Comparison of ENCODE assay signal across 10 cellular contexts in genomic region chr6:142927904-142928303, GRCh38. TPM values are rescaled to one million over a fixed set of nuclear protein-coding genes. Genes with fewer than 3 reads are reported as not detected.
DNase-seq lines count a peak whose midpoint lies in the region; ATAC-seq and TF ChIP-seq lines count a peak whose summit lies in the region.
"Had no signal": no experiment of that assay in that cellular context is flagged by ENCODE, and none has a peak within 500 bp of the region (broad histone marks: within the 10 kb centered on the region; RNA-seq: fewer than 3 reads in every experiment).

No MANE protein-coding gene starts in this region.

- H3K36me3 ChIP-seq in SJSA1 = peaks cover 2% of the 10 kb centered on the region; the same call in 1 of the 2 replicates

- H3K4me3 ChIP-seq in SJSA1 (no peak overlapping the region), epithelial cell of proximal tubule (ENCODE audit: low read depth, low read length) (peak overlapping the region; percentile 70)
- H3K4me3 ChIP-seq: lung had no signal

- H3K27ac Mint-ChIP-seq in activated CD4-positive, alpha-beta T cell treated with anti-CD3 and anti-CD28 coated beads for 36 hours = peak overlapping the region; percentile 99
- peak overlapping the region; percentile 95 for H3K27ac Mint-ChIP-seq in stimulated activated effector memory CD8-positive, alpha-beta T cell treated with anti-CD3 and anti-CD28 coated beads, Interleukin-12 subunit alpha, Interleukin-12 subunit beta, amount 100 ng/mL, for 72 hours

- peak; percentile 32 for DNase-seq in activated CD4-positive, alpha-beta T cell treated with anti-CD3 and anti-CD28 coated beads for 36 hours
- no peak for DNase-seq in activated CD4-positive, alpha-beta T cell treated with anti-CD3 and anti-CD28 coated beads, Interleukin-2, amount 50 U/mL, for 48 hours
- peak in 1 of 2 experiments; percentile 18 for DNase-seq in SJSA1 (ENCODE audit: low read depth in 1 of 2, low spot score in 2 of 2)
- DNase-seq in epithelial cell of proximal tubule (ENCODE audit: low read depth) = no peak
- no peak for DNase-seq in stimulated activated effector memory CD8-positive, alpha-beta T cell treated with anti-CD3 and anti-CD28 coated beads, Interleukin-12 subunit alpha, Interleukin-12 subunit beta, amount 100 ng/mL, for 72 hours (ENCODE audit: low spot score in 2 of 2)
- no peak for DNase-seq in GM20000 (ENCODE audit: low spot score)
- DNase-seq in cortex of kidney (lab: John Stamatoyannopoulos, UW) = no peak

- peak overlapping the region; percentile 95; the same call in 1 of the 2 replicates for H3K27ac ChIP-seq in SJSA1
- H3K27ac ChIP-seq: SK-N-MC had no signal

- POLR2A ChIA-PET in activated CD4-positive, alpha-beta T cell treated with anti-CD3 and anti-CD28 coated beads for 36 hours (lab: Charles Lee) = interaction anchor here (0.6 to 2.3 kb wide), 6 partner anchors 15 to 76 kb away, joined by 3 to 10 read pairs (median 4); no protein-coding TSS in a partner anchor

- CTCF ChIA-PET in activated CD4-positive, alpha-beta T cell treated with anti-CD3 and anti-CD28 coated beads for 36 hours (lab: Charles Lee) = interaction anchor here (0.7 to 7.0 kb wide), 6 partner anchors 13 to 581 kb away, joined by 3 to 57 read pairs (median 3); no protein-coding TSS in a partner anchor

- H3K27me3 ChIP-seq in SJSA1 (replicated peaks) = no peaks in the 10 kb centered on the region

- H3K4me1 ChIP-seq in SJSA1 (replicated peaks) = peaks cover 24% of the 10 kb centered on the region

- no peaks in the 10 kb centered on the region for H3K9me3 Mint-ChIP-seq in activated CD4-positive, alpha-beta T cell treated with anti-CD3 and anti-CD28 coated beads for 36 hours (ENCODE audit: low read depth)
- no peaks in the 10 kb centered on the region for H3K9me3 Mint-ChIP-seq in stimulated activated effector memory CD8-positive, alpha-beta T cell treated with anti-CD3 and anti-CD28 coated beads, Interleukin-12 subunit alpha, Interleukin-12 subunit beta, amount 100 ng/mL, for 72 hours

- intact Hi-C loops in activated CD4-positive, alpha-beta T cell treated with anti-CD3 and anti-CD28 coated beads for 36 hours (cut with DNase I, micrococcal nuclease) = loop anchor here in 1 of 2 experiments (1.0 kb wide), 2 partner anchors 15 to 16 kb away; no protein-coding TSS in a partner anchor

- H3K36me3 Mint-ChIP-seq in activated CD4-positive, alpha-beta T cell treated with anti-CD3 and anti-CD28 coated beads for 36 hours (ENCODE audit: low read depth) = peaks cover 23% of the 10 kb centered on the region
- H3K36me3 Mint-ChIP-seq in stimulated activated effector memory CD8-positive, alpha-beta T cell treated with anti-CD3 and anti-CD28 coated beads, Interleukin-12 subunit alpha, Interleukin-12 subunit beta, amount 100 ng/mL, for 72 hours = peaks cover 34% of the 10 kb centered on the region

- peaks cover 68% of the 10 kb centered on the region for H3K4me1 Mint-ChIP-seq in activated CD4-positive, alpha-beta T cell treated with anti-CD3 and anti-CD28 coated beads for 36 hours
- H3K4me1 Mint-ChIP-seq in stimulated activated effector memory CD8-positive, alpha-beta T cell treated with anti-CD3 and anti-CD28 coated beads, Interleukin-12 subunit alpha, Interleukin-12 subunit beta, amount 100 ng/mL, for 72 hours = peaks cover 52% of the 10 kb centered on the region

- no peak for TF ChIP-seq CTCF in epithelial cell of proximal tubule (conservative IDR thresholded peaks at IDR 0.05; ENCODE audit: low read depth, low read length)
- TF ChIP-seq CTCF in GM20000 (IDR thresholded peaks at IDR 0.05; ENCODE audit: extremely low read depth, missing control alignments) = no peak

- no peaks in the 10 kb centered on the region for H3K9me3 ChIP-seq in SJSA1 (replicated peaks)

- peak overlapping the region; percentile 92 for H3K4me3 Mint-ChIP-seq in activated CD4-positive, alpha-beta T cell treated with anti-CD3 and anti-CD28 coated beads for 36 hours
- H3K4me3 Mint-ChIP-seq in stimulated activated effector memory CD8-positive, alpha-beta T cell treated with anti-CD3 and anti-CD28 coated beads, Interleukin-12 subunit alpha, Interleukin-12 subunit beta, amount 100 ng/mL, for 72 hours = peak overlapping the region; percentile 83

- H3K27me3 Mint-ChIP-seq in activated CD4-positive, alpha-beta T cell treated with anti-CD3 and anti-CD28 coated beads for 36 hours = no peaks in the 10 kb centered on the region

- peak; percentile 27 for ATAC-seq in activated CD4-positive, alpha-beta T cell treated with anti-CD3 and anti-CD28 coated beads for 36 hours
- ATAC-seq in stimulated activated effector memory CD8-positive, alpha-beta T cell treated with anti-CD3 and anti-CD28 coated beads, Interleukin-12 subunit alpha, Interleukin-12 subunit beta, amount 100 ng/mL, for 72 hours = no peak
- ATAC-seq in GM19395 (IDR thresholded peaks at IDR 0.05; ENCODE audit: unreplicated experiment) = no peak

RNA-seq across cellular contexts. Expression of gene HIVEP2, which starts 17.1 kb away (rescaled TPM):
- 10 to 100 TPM; 30.7 to 33.6 TPM for total RNA-seq in activated CD4-positive, alpha-beta T cell treated with anti-CD3 and anti-CD28 coated beads for 36 hours
- total RNA-seq in SJSA1 (2014; rRNA removed; shearing (Covaris generic)) = 3.2 and 8.3 TPM in 2 replicates
- 8.9 and 12.3 TPM in 2 replicates for total RNA-seq in epithelial cell of proximal tubule
